8 cellular contexts compared by ENCODE assay signal in genomic region chr6:35670453-35670852, GRCh38. TPM values are rescaled to one million over a fixed set of nuclear protein-coding genes. Genes with fewer than 3 reads are reported as not detected.
DNase-seq lines count a peak whose midpoint lies in the region; ATAC-seq and TF ChIP-seq lines count a peak whose summit lies in the region.
"Not testable (repeated sequence)": the region's sequence is repeated elsewhere in the genome, so short reads cannot be mapped to it uniquely, and the experiment has no call there.

No MANE protein-coding gene starts in this region.

- H4K20me1 ChIP-seq in BLaER1 = peaks cover 22% of the 10 kb centered on the region
- not testable (repeated sequence) for H4K20me1 ChIP-seq in DOHH2 (ENCODE audit: control insufficient read depth, insufficient read depth, low read depth, low read length); SK-N-SH (ENCODE audit: insufficient read depth)

- peaks cover 58% of the 10 kb centered on the region for H3K4me1 Mint-ChIP-seq in activated CD4-positive, alpha-beta memory T cell treated with anti-CD3 and anti-CD28 coated beads for 36 hours (ENCODE audit: low read depth)
- peaks cover 42% of the 10 kb centered on the region for H3K4me1 Mint-ChIP-seq in activated T-helper 2 cell treated with anti-CD3 and anti-CD28 coated beads, Interferon-gamma antibody, Interleukin-2, Interleukin-4, amounts not matched to agents 10 μg/mL and 5 μg/mL and 100 μg/mL, durations not matched to agents 14 hours and 24 hours and 36 hours (ENCODE audit: low read depth)
- H3K4me1 Mint-ChIP-seq in activated naive CD8-positive, alpha-beta T cell treated with anti-CD3 and anti-CD28 coated beads, Interleukin-2, amount 50 U/mL, for 24 hours = peaks cover 81% of the 10 kb centered on the region
- peaks cover 35 to 72% (median 56%) of the 10 kb centered on the region in 7 donors for H3K4me1 Mint-ChIP-seq in naive thymus-derived CD4-positive, alpha-beta T cell
- H3K4me1 Mint-ChIP-seq in stimulated activated naive CD8-positive, alpha-beta T cell treated with anti-CD3 and anti-CD28 coated beads, Interleukin-15, amount 100 ng/mL, for 72 hours = peaks cover 70% of the 10 kb centered on the region

- not testable (repeated sequence) for H3K27me3 ChIP-seq in BLaER1; DOHH2 (ENCODE audit: control insufficient read depth, low read length); SK-N-SH (ENCODE audit: insufficient read depth); naive thymus-derived CD4-positive, alpha-beta T cell (ENCODE audit: control insufficient read depth in 2 of 2, insufficient read depth in 2 of 2, low read length in 2 of 2)

- DNase-seq in SK-N-SH; activated CD4-positive, alpha-beta memory T cell treated with anti-CD3 and anti-CD28 coated beads for 36 hours; activated T-helper 2 cell treated with anti-CD3 and anti-CD28 coated beads, Interferon-gamma antibody, Interleukin-2, Interleukin-4, amounts not matched to agents 10 μg/mL and 5 μg/mL and 100 μg/mL, durations not matched to agents 14 hours and 24 hours and 36 hours (ENCODE audit: low spot score); activated naive CD8-positive, alpha-beta T cell treated with anti-CD3 and anti-CD28 coated beads, Interleukin-2, amount 50 U/mL, for 24 hours; naive thymus-derived CD4-positive, alpha-beta T cell; stimulated activated naive CD8-positive, alpha-beta T cell treated with anti-CD3 and anti-CD28 coated beads, Interleukin-15, amount 100 ng/mL, for 72 hours: not testable (repeated sequence)

- intact Hi-C loops in activated CD4-positive, alpha-beta memory T cell treated with anti-CD3 and anti-CD28 coated beads for 36 hours (cut with micrococcal nuclease); activated T-helper 2 cell treated with anti-CD3 and anti-CD28 coated beads, Interferon-gamma antibody, Interleukin-2, Interleukin-4, amounts not matched to agents 10 μg/mL and 5 μg/mL and 100 μg/mL, durations not matched to agents 14 hours and 24 hours and 36 hours (cut with micrococcal nuclease); naive thymus-derived CD4-positive, alpha-beta T cell (cut with micrococcal nuclease): not testable (repeated sequence)

- H3K79me2 ChIP-seq in DOHH2 (ENCODE audit: control insufficient read depth, low read length) (peaks cover 98% of the 10 kb centered on the region), SK-N-SH (ENCODE audit: insufficient read depth) (peaks cover 23% of the 10 kb centered on the region; the same call in 1 of the 2 replicates)

- CTCF ChIA-PET in SK-N-SH (lab: Yijun Ruan, JAX) = not testable (repeated sequence)
- CTCF ChIA-PET in activated CD4-positive, alpha-beta memory T cell treated with anti-CD3 and anti-CD28 coated beads for 36 hours (lab: Charles Lee) = interaction anchor here (2.6 to 4.5 kb wide), 2 partner anchors 11 to 66 kb away, joined by 20 read pairs; partner anchors contain the start of gene ARMC12
- CTCF ChIA-PET in naive thymus-derived CD4-positive, alpha-beta T cell (lab: Charles Lee) = interaction anchor here (1.9 to 2.3 kb wide), 2 partner anchors 16 to 66 kb away, joined by 10 to 17 read pairs; partner anchors contain the start of gene ARMC12

- peak overlapping the region; percentile 92; the same call in 1 of the 2 replicates for H2AFZ ChIP-seq in SK-N-SH (ENCODE audit: low read depth)

- not testable (repeated sequence) for H3K36me3 ChIP-seq in BLaER1; DOHH2 (ENCODE audit: control insufficient read depth, low read length); SK-N-SH (replicated peaks in 1 of 2; ENCODE audit: control insufficient read depth in 1 of 2, insufficient read depth in 2 of 2, low read length in 1 of 2); naive thymus-derived CD4-positive, alpha-beta T cell (ENCODE audit: control insufficient read depth in 2 of 3, insufficient read depth in 3 of 3, low read length in 3 of 3)

- POLR2A ChIA-PET in SK-N-SH (lab: Yijun Ruan, JAX) = not testable (repeated sequence)
- POLR2A ChIA-PET in activated CD4-positive, alpha-beta memory T cell treated with anti-CD3 and anti-CD28 coated beads for 36 hours (lab: Charles Lee) = interaction anchor here (0.6 to 2.9 kb wide), 2 partner anchors 48 to 80 kb away, joined by 3 to 7 read pairs; no protein-coding TSS in a partner anchor
- POLR2A ChIA-PET in naive thymus-derived CD4-positive, alpha-beta T cell (lab: Charles Lee) = interaction anchor here (0.7 to 5.9 kb wide), 7 partner anchors 8 to 60 kb away, joined by 3 to 50 read pairs (median 5); no protein-coding TSS in a partner anchor

- TF ChIP-seq CTCF in DOHH2 (IDR thresholded peaks at IDR 0.05; ENCODE audit: low read depth, low read length, poor library complexity, severe bottlenecking); SK-N-SH (IDR thresholded peaks at IDR 0.05): not testable (repeated sequence)

- H3K4me3 Mint-ChIP-seq in activated CD4-positive, alpha-beta memory T cell treated with anti-CD3 and anti-CD28 coated beads for 36 hours; activated T-helper 2 cell treated with anti-CD3 and anti-CD28 coated beads, Interferon-gamma antibody, Interleukin-2, Interleukin-4, amounts not matched to agents 10 μg/mL and 5 μg/mL and 100 μg/mL, durations not matched to agents 14 hours and 24 hours and 36 hours (ENCODE audit: low read depth); activated naive CD8-positive, alpha-beta T cell treated with anti-CD3 and anti-CD28 coated beads, Interleukin-2, amount 50 U/mL, for 24 hours: not testable (repeated sequence)
- peak overlapping the region in 6 of 10 donors; percentile 32 to 61 (median 51) for H3K4me3 Mint-ChIP-seq in naive thymus-derived CD4-positive, alpha-beta T cell
- peak overlapping the region; percentile 60 to 63 for H3K4me3 Mint-ChIP-seq in stimulated activated naive CD8-positive, alpha-beta T cell treated with anti-CD3 and anti-CD28 coated beads, Interleukin-15, amount 100 ng/mL, for 72 hours

- H3K27ac Mint-ChIP-seq in activated CD4-positive, alpha-beta memory T cell treated with anti-CD3 and anti-CD28 coated beads for 36 hours = peak overlapping the region; percentile 18
- peak overlapping the region; percentile 12 for H3K27ac Mint-ChIP-seq in activated T-helper 2 cell treated with anti-CD3 and anti-CD28 coated beads, Interferon-gamma antibody, Interleukin-2, Interleukin-4, amounts not matched to agents 10 μg/mL and 5 μg/mL and 100 μg/mL, durations not matched to agents 14 hours and 24 hours and 36 hours
- H3K27ac Mint-ChIP-seq in activated naive CD8-positive, alpha-beta T cell treated with anti-CD3 and anti-CD28 coated beads, Interleukin-2, amount 50 U/mL, for 24 hours = peak overlapping the region; percentile 90
- peak overlapping the region in 7 of 9 donors; percentile 32 to 93 (median 84) for H3K27ac Mint-ChIP-seq in naive thymus-derived CD4-positive, alpha-beta T cell
- H3K27ac Mint-ChIP-seq in stimulated activated naive CD8-positive, alpha-beta T cell treated with anti-CD3 and anti-CD28 coated beads, Interleukin-15, amount 100 ng/mL, for 72 hours = peak overlapping the region; percentile 27 to 76

- H3K4me2 ChIP-seq in BLaER1, SK-N-SH: not testable (repeated sequence)
- H3K4me2 ChIP-seq in DOHH2 (ENCODE audit: low read length) = peak overlapping the region; percentile 57; the same call in 1 of the 2 replicates

- H3K4me1 ChIP-seq in BLaER1 (peaks cover 43% of the 10 kb centered on the region), DOHH2 (ENCODE audit: control insufficient read depth, low read length) (peaks cover 51% of the 10 kb centered on the region)
- not testable (repeated sequence) for H3K4me1 ChIP-seq in SK-N-SH (ENCODE audit: control insufficient read depth in 1 of 2, insufficient read depth in 2 of 2, low read depth in 1 of 2, low read length in 1 of 2)
- H3K4me1 ChIP-seq in naive thymus-derived CD4-positive, alpha-beta T cell (ENCODE audit: control insufficient read depth in 2 of 2, insufficient read depth in 2 of 2, low read length in 2 of 2) = peaks cover 36 to 48% of the 10 kb centered on the region in 2 donors

- TF ChIP-seq EP300 in SK-N-SH (IDR thresholded peaks at IDR 0.05; ENCODE audit: borderline replicate concordance in 1 of 2, low read depth in 1 of 2, low read length in 1 of 2) = not testable (repeated sequence)

- H3K9me2 ChIP-seq in DOHH2 (replicated peaks; ENCODE audit: control insufficient read depth, low read length); SK-N-SH: not testable (repeated sequence)

- ATAC-seq in activated naive CD8-positive, alpha-beta T cell treated with anti-CD3 and anti-CD28 coated beads, Interleukin-2, amount 50 U/mL, for 24 hours; naive thymus-derived CD4-positive, alpha-beta T cell; stimulated activated naive CD8-positive, alpha-beta T cell treated with anti-CD3 and anti-CD28 coated beads, Interleukin-15, amount 100 ng/mL, for 72 hours: not testable (repeated sequence)

- not testable (repeated sequence) for H3K4me3 ChIP-seq in BLaER1; DOHH2 (ENCODE audit: low read length); SK-N-SH (ENCODE audit: low read depth in 2 of 2, low read length in 1 of 2); naive thymus-derived CD4-positive, alpha-beta T cell (ENCODE audit: low read length)

- TF ChIP-seq RAD21 in SK-N-SH (IDR thresholded peaks at IDR 0.05; ENCODE audit: low read length) = not testable (repeated sequence)

- not testable (repeated sequence) for H3K9ac ChIP-seq in BLaER1, SK-N-SH

- H3K9me3 Mint-ChIP-seq in activated CD4-positive, alpha-beta memory T cell treated with anti-CD3 and anti-CD28 coated beads for 36 hours; activated T-helper 2 cell treated with anti-CD3 and anti-CD28 coated beads, Interferon-gamma antibody, Interleukin-2, Interleukin-4, amounts not matched to agents 10 μg/mL and 5 μg/mL and 100 μg/mL, durations not matched to agents 14 hours and 24 hours and 36 hours; activated naive CD8-positive, alpha-beta T cell treated with anti-CD3 and anti-CD28 coated beads, Interleukin-2, amount 50 U/mL, for 24 hours; naive thymus-derived CD4-positive, alpha-beta T cell; stimulated activated naive CD8-positive, alpha-beta T cell treated with anti-CD3 and anti-CD28 coated beads, Interleukin-15, amount 100 ng/mL, for 72 hours: not testable (repeated sequence)

- H3K27me3 Mint-ChIP-seq in activated CD4-positive, alpha-beta memory T cell treated with anti-CD3 and anti-CD28 coated beads for 36 hours; activated T-helper 2 cell treated with anti-CD3 and anti-CD28 coated beads, Interferon-gamma antibody, Interleukin-2, Interleukin-4, amounts not matched to agents 10 μg/mL and 5 μg/mL and 100 μg/mL, durations not matched to agents 14 hours and 24 hours and 36 hours (ENCODE audit: low read depth); activated naive CD8-positive, alpha-beta T cell treated with anti-CD3 and anti-CD28 coated beads, Interleukin-2, amount 50 U/mL, for 24 hours; naive thymus-derived CD4-positive, alpha-beta T cell; stimulated activated naive CD8-positive, alpha-beta T cell treated with anti-CD3 and anti-CD28 coated beads, Interleukin-15, amount 100 ng/mL, for 72 hours: not testable (repeated sequence)

- 94% methylated on average over 9 of the region's 9 CpGs for WGBS in SK-N-SH (ENCODE audit: low lambda C conversion rate)

- H3F3A ChIP-seq in DOHH2 (ENCODE audit: control insufficient read depth, insufficient read depth) (peaks cover 25% of the 10 kb centered on the region; the same call in 1 of the 2 replicates), SK-N-SH (replicated peaks; ENCODE audit: insufficient read depth) (peaks cover 18% of the 10 kb centered on the region)

- not testable (repeated sequence) for H3K36me3 Mint-ChIP-seq in activated CD4-positive, alpha-beta memory T cell treated with anti-CD3 and anti-CD28 coated beads for 36 hours; activated T-helper 2 cell treated with anti-CD3 and anti-CD28 coated beads, Interferon-gamma antibody, Interleukin-2, Interleukin-4, amounts not matched to agents 10 μg/mL and 5 μg/mL and 100 μg/mL, durations not matched to agents 14 hours and 24 hours and 36 hours (ENCODE audit: low read depth); activated naive CD8-positive, alpha-beta T cell treated with anti-CD3 and anti-CD28 coated beads, Interleukin-2, amount 50 U/mL, for 24 hours (ENCODE audit: low read depth); naive thymus-derived CD4-positive, alpha-beta T cell

- 0 out of 2 replicates have a peak overlapping the region, but pooled peaks have one; percentile 75 for H3K27ac ChIP-seq in BLaER1
- H3K27ac ChIP-seq in DOHH2 (ENCODE audit: low read depth, low read length) = not testable (repeated sequence)
- H3K27ac ChIP-seq in SK-N-SH (ENCODE audit: low read depth in 2 of 2, low read length in 1 of 2) = peak overlapping the region in 1 of 2 experiments; percentile 79; a peak in 1 of 4 replicates
- H3K27ac ChIP-seq in naive thymus-derived CD4-positive, alpha-beta T cell (ENCODE audit: low read depth, low read length) = peak overlapping the region; percentile 79

- not testable (repeated sequence) for H3K9me3 ChIP-seq in BLaER1; DOHH2 (ENCODE audit: control insufficient read depth, insufficient read depth, low read length); SK-N-SH; naive thymus-derived CD4-positive, alpha-beta T cell (ENCODE audit: control insufficient read depth in 2 of 3, low read length in 3 of 3)

RNA-seq across cellular contexts. Expression of gene FKBP5, which starts 18.3 kb away (rescaled TPM):
- 4.2 and 5.1 TPM in 2 replicates for polyA plus RNA-seq in SK-N-SH (2012; rRNA removed)
- 6.7 and 7.4 TPM in 2 replicates for polyA plus RNA-seq in SK-N-SH (2012; cell fraction: cytosol; rRNA removed)
- polyA plus RNA-seq in SK-N-SH (2012; cell fraction: nucleus; rRNA removed) = 2.2 and 3.5 TPM in 2 replicates
- total RNA-seq in activated CD4-positive, alpha-beta memory T cell treated with anti-CD3 and anti-CD28 coated beads for 36 hours = 100 to 1,000 TPM; 111 to 112 TPM
- total RNA-seq in activated T-helper 2 cell treated with anti-CD3 and anti-CD28 coated beads, Interferon-gamma antibody, Interleukin-2, Interleukin-4, amounts not matched to agents 10 μg/mL and 5 μg/mL and 100 μg/mL, durations not matched to agents 14 hours and 24 hours and 36 hours = 88.1 and 90.9 TPM in 2 replicates
- 10 to 100 TPM; 56.7 to 83.3 (median 79.4) TPM for total RNA-seq in naive thymus-derived CD4-positive, alpha-beta T cell
- 100 to 1,000 TPM; 101 to 324 TPM for polyA plus RNA-seq in naive thymus-derived CD4-positive, alpha-beta T cell

Comparison
In these comparisons a context has a peak if more than half of its experiments do, and no peak if none do; other contexts are left out.
1. H3K27ac Mint-ChIP-seq: peak in every context shown above with its lines; median percentile 90 in activated naive CD8-positive, alpha-beta T cell treated with anti-CD3 and anti-CD28 coated beads, Interleukin-2, amount 50 U/mL, for 24 hours; 84 in naive thymus-derived CD4-positive, alpha-beta T cell; 52 in stimulated activated naive CD8-positive, alpha-beta T cell treated with anti-CD3 and anti-CD28 coated beads, Interleukin-15, amount 100 ng/mL, for 72 hours; 18 in activated CD4-positive, alpha-beta memory T cell treated with anti-CD3 and anti-CD28 coated beads for 36 hours; 12 in activated T-helper 2 cell treated with anti-CD3 and anti-CD28 coated beads, Interferon-gamma antibody, Interleukin-2, Interleukin-4, amounts not matched to agents 10 μg/mL and 5 μg/mL and 100 μg/mL, durations not matched to agents 14 hours and 24 hours and 36 hours.